Comparison of ENCODE assay signal across 20 cellular contexts in the genomic region with DNA sequence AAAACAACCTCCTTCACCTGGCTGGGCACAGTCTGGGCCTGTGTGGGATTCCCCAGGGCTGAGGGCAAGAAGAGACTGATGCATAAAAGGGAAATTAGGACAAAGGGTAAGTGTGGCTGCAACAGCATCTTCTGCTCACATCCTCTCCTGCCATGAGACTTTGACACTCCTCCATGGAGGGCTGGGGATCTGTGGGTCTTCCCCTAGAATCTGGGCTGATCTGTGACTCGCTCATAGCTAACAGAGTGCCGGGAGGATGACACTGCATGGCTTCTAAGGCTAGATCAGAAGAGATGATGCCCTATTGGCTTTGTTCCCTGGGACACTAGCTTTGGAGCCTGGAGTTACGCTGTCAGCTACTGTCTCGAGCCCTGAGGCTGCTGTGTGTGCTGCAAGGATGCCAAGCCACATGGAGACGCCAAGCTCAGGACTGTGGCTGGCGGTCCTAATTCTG. TPM values are rescaled to one million over a fixed set of nuclear protein-coding genes. Genes with fewer than 3 reads are reported as not detected.
DNase-seq lines count a peak whose midpoint lies in the region; ATAC-seq and TF ChIP-seq lines count a peak whose summit lies in the region.
"Had no signal": no experiment of that assay in that cellular context is flagged by ENCODE, and none has a peak within 500 bp of the region (broad histone marks: within the 10 kb centered on the region; RNA-seq: fewer than 3 reads in every experiment).

No MANE protein-coding gene starts in this region.

- H3K4me3 ChIP-seq in fibroblast of pulmonary artery (replicated peaks; ENCODE audit: low read depth, low read length), result no peak overlapping the region
- H3K4me3 ChIP-seq: coronary artery, hepatocyte, sigmoid colon had no signal

- TF ChIP-seq POLR2A in GM18505 (IDR thresholded peaks at IDR 0.05; ENCODE audit: borderline replicate concordance, extremely low read depth, insufficient read depth, insufficient read length), result no peak

- no peak for TF ChIP-seq CTCF in fibroblast of pulmonary artery (IDR thresholded peaks at IDR 0.05; ENCODE audit: low read length, missing control alignments)

- no peak overlapping the region for H3K27ac Mint-ChIP-seq in stimulated activated effector memory CD8-positive, alpha-beta T cell treated with anti-CD3 and anti-CD28 coated beads, Interleukin-12 subunit alpha, Interleukin-12 subunit beta, amount 100 ng/mL, for 72 hours
- H3K27ac Mint-ChIP-seq: activated CD4-positive, alpha-beta T cell treated with anti-CD3 and anti-CD28 coated beads for 36 hours had no signal

- no peaks in the 10 kb centered on the region for H3K36me3 Mint-ChIP-seq in stimulated activated effector memory CD8-positive, alpha-beta T cell treated with anti-CD3 and anti-CD28 coated beads, Interleukin-12 subunit alpha, Interleukin-12 subunit beta, amount 100 ng/mL, for 72 hours

- ATAC-seq in stimulated activated effector memory CD8-positive, alpha-beta T cell treated with anti-CD3 and anti-CD28 coated beads, Interleukin-12 subunit alpha, Interleukin-12 subunit beta, amount 100 ng/mL, for 72 hours, result peak; percentile 25
- no peak for ATAC-seq in GM18505 (IDR thresholded peaks at IDR 0.05; ENCODE audit: unreplicated experiment)
- no peak for ATAC-seq in HG03108 (IDR thresholded peaks at IDR 0.05; ENCODE audit: unreplicated experiment)
- ATAC-seq: activated CD4-positive, alpha-beta T cell treated with anti-CD3 and anti-CD28 coated beads for 36 hours had no signal

- H3K4me3 Mint-ChIP-seq in stimulated activated effector memory CD8-positive, alpha-beta T cell treated with anti-CD3 and anti-CD28 coated beads, Interleukin-12 subunit alpha, Interleukin-12 subunit beta, amount 100 ng/mL, for 72 hours, result no peak overlapping the region
- H3K4me3 Mint-ChIP-seq: activated CD4-positive, alpha-beta T cell treated with anti-CD3 and anti-CD28 coated beads for 36 hours had no signal

- no peaks in the 10 kb centered on the region for H3K4me1 Mint-ChIP-seq in stimulated activated effector memory CD8-positive, alpha-beta T cell treated with anti-CD3 and anti-CD28 coated beads, Interleukin-12 subunit alpha, Interleukin-12 subunit beta, amount 100 ng/mL, for 72 hours
- H3K4me1 Mint-ChIP-seq: activated CD4-positive, alpha-beta T cell treated with anti-CD3 and anti-CD28 coated beads for 36 hours had no signal

- no peaks in the 10 kb centered on the region for H3K9me3 Mint-ChIP-seq in stimulated activated effector memory CD8-positive, alpha-beta T cell treated with anti-CD3 and anti-CD28 coated beads, Interleukin-12 subunit alpha, Interleukin-12 subunit beta, amount 100 ng/mL, for 72 hours

- peak; percentile 78 for DNase-seq in ELR (ENCODE audit: low read depth)
- peak; percentile 17 for DNase-seq in LHCN-M2 (ENCODE audit: low read depth)
- peak; percentile 10 for DNase-seq in fibroblast of pulmonary artery (ENCODE audit: low read depth)
- no peak for DNase-seq in stimulated activated effector memory CD8-positive, alpha-beta T cell treated with anti-CD3 and anti-CD28 coated beads, Interleukin-12 subunit alpha, Interleukin-12 subunit beta, amount 100 ng/mL, for 72 hours (ENCODE audit: low spot score in 2 of 2)
- DNase-seq in NCI-H69 (lab: John Stamatoyannopoulos, UW), result no peak
- DNase-seq: activated CD4-positive, alpha-beta T cell treated with anti-CD3 and anti-CD28 coated beads for 36 hours; activated CD8-positive, alpha-beta memory T cell treated with anti-CD3 and anti-CD28 coated beads, Interleukin-2, amount 50 U/mL, for 48 hours; activated naive CD4-positive, alpha-beta T cell; BE2C; Karpas-422; NCI-H146; NCI-H446; nucleus accumbens; SHP77; sigmoid colon; stimulated activated CD4-positive, alpha-beta T cell treated with anti-CD3 and anti-CD28 coated beads, Interleukin-2, amount 100 ng/mL, for 48 hours had no signal

RNA-seq across cellular contexts. Expression of a gene that starts 24.3 kb away (rescaled TPM):
- 4.2 and 5.7 TPM in 2 replicates for total RNA-seq in LHCN-M2 (2014; rRNA removed)
- polyA plus RNA-seq in LHCN-M2 (2012), result 3.9 TPM

Comparison
In these comparisons a context has a peak if more than half of its experiments do, and no peak if none do; other contexts are left out.
1. DNase-seq: peak in ELR (single experiment), LHCN-M2 (single experiment) and fibroblast of pulmonary artery (single experiment); none in stimulated activated effector memory CD8-positive, alpha-beta T cell treated with anti-CD3 and anti-CD28 coated beads, Interleukin-12 subunit alpha, Interleukin-12 subunit beta, amount 100 ng/mL, for 72 hours (0 of 2) and NCI-H69 (single experiment).